In the genomic region with DNA sequence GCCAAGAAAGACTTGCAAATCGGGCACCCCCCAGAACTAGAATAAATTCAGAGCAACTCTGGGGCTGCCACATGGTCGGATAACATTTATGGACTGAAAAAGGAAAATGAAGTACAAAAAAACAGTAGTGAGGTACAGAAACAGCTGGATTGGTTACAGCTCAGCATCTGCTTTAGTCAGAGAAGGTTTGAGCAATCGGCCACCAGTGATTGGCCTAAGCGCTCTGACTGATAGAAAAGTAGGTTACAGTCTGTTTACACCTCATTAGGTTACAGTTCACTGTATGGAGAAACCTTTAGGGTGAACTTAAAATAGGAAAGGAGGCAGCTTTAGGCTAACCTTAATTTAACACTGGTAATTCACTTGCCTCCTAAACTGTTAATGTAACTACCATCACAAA, we compare ENCODE assay signal across 23 cellular contexts.
DNase-seq lines count a peak whose midpoint lies in the region; ATAC-seq and TF ChIP-seq lines count a peak whose summit lies in the region.
"Had no signal": no experiment of that assay in that cellular context is flagged by ENCODE, and none has a peak within 500 bp of the region (broad histone marks: within the 10 kb centered on the region; RNA-seq: fewer than 3 reads in every experiment).

No MANE protein-coding gene starts in this region.

- no TSS peak for BruUV-seq in Caco-2 (replicated peaks; lab: Mats Ljungman, UMichigan)

- no peaks in the 10 kb centered on the region for H3K27me3 Mint-ChIP-seq in nephron progenitor cell (ENCODE audit: low read depth, poor library complexity)
- H3K27me3 Mint-ChIP-seq in Caco-2 (ENCODE audit: insufficient read depth, unreplicated experiment): no peaks in the 10 kb centered on the region

- peaks cover 25% of the 10 kb centered on the region for H3K4me1 ChIP-seq in body of pancreas
- H3K4me1 ChIP-seq in Caco-2: peaks cover 14% of the 10 kb centered on the region
- H3K4me1 ChIP-seq: SJSA1 had no signal

- intact Hi-C loops in body of pancreas (cut with DNase I): no loop called here
- intact Hi-C loops in left ventricle myocardium superior (cut with micrococcal nuclease): no loop called here
- intact Hi-C loops in Caco-2 (cut with micrococcal nuclease; ENCODE audit: unreplicated experiment): loop anchor here (10.0 kb wide), 1 partner anchor 587 kb away; no protein-coding TSS in a partner anchor

- H3K27ac Mint-ChIP-seq in nephron progenitor cell (peak overlapping the region; percentile 89), Caco-2 (ENCODE audit: unreplicated experiment) (no peak overlapping the region)
- H3K27ac Mint-ChIP-seq: activated naive CD8-positive, alpha-beta T cell; activated T-helper 1 cell treated with anti-CD3 and anti-CD28 coated beads, Interleukin-12 subunit alpha, Interleukin-12 subunit beta, Interleukin-2, Interleukin-4 antibody, amounts not matched to agents 30 ng/mL and 10 ng/mL and 1 ng/mL, durations not matched to agents 14 hours and 24 hours and 36 hours had no signal

- no peaks in the 10 kb centered on the region for H3K27me3 ChIP-seq in body of pancreas
- H3K27me3 ChIP-seq in Caco-2 (replicated peaks; ENCODE audit: control insufficient read depth, insufficient read depth, low read length): no peaks in the 10 kb centered on the region
- H3K27me3 ChIP-seq: BLaER1, SJSA1 had no signal

- no peak overlapping the region for H3K4me3 Mint-ChIP-seq in nephron progenitor cell
- no peak overlapping the region for H3K4me3 Mint-ChIP-seq in Caco-2 (ENCODE audit: unreplicated experiment)
- H3K4me3 Mint-ChIP-seq: activated naive CD8-positive, alpha-beta T cell; activated T-helper 1 cell treated with anti-CD3 and anti-CD28 coated beads, Interleukin-12 subunit alpha, Interleukin-12 subunit beta, Interleukin-2, Interleukin-4 antibody, amounts not matched to agents 30 ng/mL and 10 ng/mL and 1 ng/mL, durations not matched to agents 14 hours and 24 hours and 36 hours; brain had no signal

- POLR2A ChIA-PET in Caco-2 (lab: Charles Lee): no interaction called here

- 38 to 40% methylated on average over 4 of the region's 4 CpGs for WGBS in body of pancreas, 2 donors

- H3K27ac ChIP-seq in body of pancreas: peak overlapping the region; percentile 54 to 85 (median 75)
- H3K27ac ChIP-seq: BLaER1, SJSA1 had no signal

- CTCF ChIA-PET in Caco-2 (lab: Charles Lee): no interaction called here

- no peak for TF ChIP-seq POLR2A in body of pancreas (IDR thresholded peaks at IDR 0.05)

- H3K9me3 ChIP-seq in body of pancreas: no peaks in the 10 kb centered on the region
- no peaks in the 10 kb centered on the region for H3K9me3 ChIP-seq in Caco-2
- H3K9me3 ChIP-seq: BLaER1, SJSA1 had no signal

- H3K4me1 Mint-ChIP-seq in nephron progenitor cell: peaks cover 72% of the 10 kb centered on the region
- H3K4me1 Mint-ChIP-seq in Caco-2 (ENCODE audit: low read depth, unreplicated experiment): peaks cover 7% of the 10 kb centered on the region

- no peak overlapping the region for H3K4me3 ChIP-seq in AG10803 (ENCODE audit: low read length)
- H3K4me3 ChIP-seq in body of pancreas: no peak overlapping the region
- no peak overlapping the region for H3K4me3 ChIP-seq in Caco-2 (ENCODE audit: low read depth, low read length)
- H3K4me3 ChIP-seq: BLaER1, GM12878, SJSA1 had no signal

- DNase-seq in AG10803 (ENCODE audit: low read depth): peak; percentile 8
- peak in 3 of 4 donors; percentile 53 to 60 (median 59) for DNase-seq in body of pancreas
- no peak for DNase-seq in left ventricle myocardium superior
- no peak for DNase-seq in nephron progenitor cell
- no peak for DNase-seq in NCI-H2196 (lab: John Stamatoyannopoulos, UW; ENCODE audit: unreplicated experiment)
- no peak for DNase-seq in NCI-H1694 treated with DMSO at 0.1 percent for 48 hours (lab: John Stamatoyannopoulos, UW)
- no peak for DNase-seq in Caco-2
- DNase-seq: kidney; midbrain; NCI-H1092 treated with DMSO at 0.1 percent for 48 hours; PC-3; retina; stimulated activated CD4-positive, alpha-beta T cell treated with anti-CD3 and anti-CD28 coated beads, Interleukin-2, amount 100 ng/mL, for 24 hours; T-helper 2 cell had no signal

- TF ChIP-seq CTCF in AG10803 (conservative IDR thresholded peaks at IDR 0.05; ENCODE audit: low read length) (no peak), body of pancreas (IDR thresholded peaks at IDR 0.05) (no peak), nephron progenitor cell (IDR thresholded peaks at IDR 0.05) (no peak), Caco-2 (IDR thresholded peaks at IDR 0.05; ENCODE audit: insufficient read depth in 1 of 2, low read depth in 1 of 2, low read length in 1 of 2, severe bottlenecking in 1 of 2, unreplicated experiment in 1 of 2) (no peak)

- H3K9me3 Mint-ChIP-seq in nephron progenitor cell: no peaks in the 10 kb centered on the region
- H3K9me3 Mint-ChIP-seq in Caco-2 (ENCODE audit: unreplicated experiment): no peaks in the 10 kb centered on the region
- H3K9me3 Mint-ChIP-seq: activated T-helper 1 cell treated with anti-CD3 and anti-CD28 coated beads, Interleukin-12 subunit alpha, Interleukin-12 subunit beta, Interleukin-2, Interleukin-4 antibody, amounts not matched to agents 30 ng/mL and 10 ng/mL and 1 ng/mL, durations not matched to agents 14 hours and 24 hours and 36 hours had no signal

- H3K36me3 ChIP-seq in body of pancreas (replicated peaks in 1 of 2; ENCODE audit: insufficient read depth in 1 of 2, low read depth in 2 of 2) (no peaks in the 10 kb centered on the region), Caco-2 (ENCODE audit: control insufficient read depth, insufficient read depth, low read length) (no peaks in the 10 kb centered on the region)
- H3K36me3 ChIP-seq: BLaER1, SJSA1 had no signal

- H3K36me3 Mint-ChIP-seq in nephron progenitor cell (ENCODE audit: low read depth) (no peaks in the 10 kb centered on the region), Caco-2 (ENCODE audit: insufficient read depth, unreplicated experiment) (no peaks in the 10 kb centered on the region)
- H3K36me3 Mint-ChIP-seq: activated naive CD8-positive, alpha-beta T cell; brain had no signal

- ATAC-seq in body of pancreas (peak; percentile 62), left ventricle myocardium superior (peak; percentile 62), HG03280 (IDR thresholded peaks at IDR 0.05; ENCODE audit: unreplicated experiment) (no peak)
- ATAC-seq: activated CD4-positive, CD25-positive, alpha-beta regulatory T cell treated with anti-CD3 and anti-CD28 coated beads, Interleukin-2, amount 50 U/mL, for 24 hours; esophagus mucosa; GM12878; PC-3 had no signal

Comparison
In these comparisons a context has a peak if more than half of its experiments do, and no peak if none do; other contexts are left out.
1. DNase-seq: peak in AG10803 (single experiment) and body of pancreas (3 of 4); none in left ventricle myocardium superior (single experiment), nephron progenitor cell (single experiment), NCI-H2196 (single experiment), NCI-H1694 treated with DMSO at 0.1 percent for 48 hours (single experiment) and Caco-2 (0 of 2).